In genomic region chr16:85978291-85978775, GRCh38 we compare ENCODE assay signal across 21 cellular contexts.
DNase-seq lines count a peak whose midpoint lies in the region; ATAC-seq and TF ChIP-seq lines count a peak whose summit lies in the region.
"Had no signal": no experiment of that assay in that cellular context is flagged by ENCODE, and none has a peak within 500 bp of the region (broad histone marks: within the 10 kb centered on the region; RNA-seq: fewer than 3 reads in every experiment).

No MANE protein-coding gene starts in this region.

- peaks cover 77% of the 10 kb centered on the region for H3K4me1 Mint-ChIP-seq in dendritic cell treated with granulocyte-macrophage colony-stimulating factor and Interleukin-4, amounts not matched to agents 40 ng/mL and 50 ng/mL, for 4 days (ENCODE audit: low read depth)
- H3K4me1 Mint-ChIP-seq in stimulated activated naive B cell treated with anti-CD40 and anti-IgM and Interleukin-4, amounts not matched to agents 10 μg/mL and 1 μg/mL and 100 μg/mL, for 72 hours = peaks cover 41 to 60% of the 10 kb centered on the region in 2 donors
- H3K4me1 Mint-ChIP-seq: activated T-helper 17 cell treated with anti-CD3 and anti-CD28 coated beads, Interleukin-2, amount 50 U/mL, for 72 hours had no signal

- H3K9me3 ChIP-seq in right atrium auricular region = no peaks in the 10 kb centered on the region
- H3K9me3 ChIP-seq: BE2C, HAP-1, SK-N-SH had no signal

- no peak overlapping the region for H3K27ac ChIP-seq in right atrium auricular region
- H3K27ac ChIP-seq: dorsolateral prefrontal cortex had no signal

- H3K27ac Mint-ChIP-seq in dendritic cell treated with granulocyte-macrophage colony-stimulating factor and Interleukin-4, amounts not matched to agents 40 ng/mL and 50 ng/mL, for 4 days = peak overlapping the region; percentile 86
- peak overlapping the region; percentile 54 for H3K27ac Mint-ChIP-seq in stimulated activated naive B cell treated with anti-CD40 and anti-IgM and Interleukin-4, amounts not matched to agents 10 μg/mL and 1 μg/mL and 100 μg/mL, for 72 hours
- H3K27ac Mint-ChIP-seq: activated naive CD4-positive, alpha-beta T cell treated with anti-CD3 and anti-CD28 coated beads, Interleukin-2, amount 50 U/mL, for 24 hours; activated T-helper 17 cell treated with anti-CD3 and anti-CD28 coated beads, Interleukin-2, amount 50 U/mL, for 72 hours had no signal

- H3K27me3 Mint-ChIP-seq in dendritic cell treated with granulocyte-macrophage colony-stimulating factor and Interleukin-4, amounts not matched to agents 40 ng/mL and 50 ng/mL, for 4 days = peaks cover 3% of the 10 kb centered on the region
- H3K27me3 Mint-ChIP-seq in stimulated activated naive B cell treated with anti-CD40 and anti-IgM and Interleukin-4, amounts not matched to agents 10 μg/mL and 1 μg/mL and 100 μg/mL, for 72 hours = no peaks in the 10 kb centered on the region
- H3K27me3 Mint-ChIP-seq: activated naive CD4-positive, alpha-beta T cell treated with anti-CD3 and anti-CD28 coated beads, Interleukin-2, amount 50 U/mL, for 24 hours had no signal

- H3K27me3 ChIP-seq in right atrium auricular region = no peaks in the 10 kb centered on the region

- TF ChIP-seq CTCF in right atrium auricular region (IDR thresholded peaks at IDR 0.05) = no peak

- no peaks in the 10 kb centered on the region for H3K9me3 Mint-ChIP-seq in dendritic cell treated with granulocyte-macrophage colony-stimulating factor and Interleukin-4, amounts not matched to agents 40 ng/mL and 50 ng/mL, for 4 days
- H3K9me3 Mint-ChIP-seq in stimulated activated naive B cell treated with anti-CD40 and anti-IgM and Interleukin-4, amounts not matched to agents 10 μg/mL and 1 μg/mL and 100 μg/mL, for 72 hours = no peaks in the 10 kb centered on the region
- H3K9me3 Mint-ChIP-seq: activated naive CD4-positive, alpha-beta T cell treated with anti-CD3 and anti-CD28 coated beads, Interleukin-2, amount 50 U/mL, for 24 hours; activated T-helper 17 cell treated with anti-CD3 and anti-CD28 coated beads, Interleukin-2, amount 50 U/mL, for 72 hours had no signal

- intact Hi-C loops in left cardiac atrium (cut with DNase I) = no loop called here
- intact Hi-C loops in dendritic cell treated with granulocyte-macrophage colony-stimulating factor and Interleukin-4, amounts not matched to agents 40 ng/mL and 50 ng/mL, for 4 days (cut with micrococcal nuclease) = loop anchor here (5.0 kb wide), 1 partner anchor 36 kb away; no protein-coding TSS in a partner anchor

- H3K36me3 Mint-ChIP-seq in dendritic cell treated with granulocyte-macrophage colony-stimulating factor and Interleukin-4, amounts not matched to agents 40 ng/mL and 50 ng/mL, for 4 days (ENCODE audit: low read depth) = no peaks in the 10 kb centered on the region
- H3K36me3 Mint-ChIP-seq in stimulated activated naive B cell treated with anti-CD40 and anti-IgM and Interleukin-4, amounts not matched to agents 10 μg/mL and 1 μg/mL and 100 μg/mL, for 72 hours = peaks cover 0 to 3% of the 10 kb centered on the region in 2 donors
- H3K36me3 Mint-ChIP-seq: activated naive CD4-positive, alpha-beta T cell treated with anti-CD3 and anti-CD28 coated beads, Interleukin-2, amount 50 U/mL, for 24 hours had no signal

- H3K4me3 ChIP-seq in right atrium auricular region = no peak overlapping the region
- H3K4me3 ChIP-seq: HAP-1, skin epidermis had no signal

- H3K4me3 Mint-ChIP-seq in dendritic cell treated with granulocyte-macrophage colony-stimulating factor and Interleukin-4, amounts not matched to agents 40 ng/mL and 50 ng/mL, for 4 days = peak overlapping the region; percentile 61
- H3K4me3 Mint-ChIP-seq in stimulated activated naive B cell treated with anti-CD40 and anti-IgM and Interleukin-4, amounts not matched to agents 10 μg/mL and 1 μg/mL and 100 μg/mL, for 72 hours = peak overlapping the region; percentile 15 to 58
- H3K4me3 Mint-ChIP-seq: activated naive CD4-positive, alpha-beta T cell treated with anti-CD3 and anti-CD28 coated beads, Interleukin-2, amount 50 U/mL, for 24 hours; activated T-helper 17 cell treated with anti-CD3 and anti-CD28 coated beads, Interleukin-2, amount 50 U/mL, for 72 hours had no signal

- no peaks in the 10 kb centered on the region for H3K4me1 ChIP-seq in right atrium auricular region
- H3K4me1 ChIP-seq: BE2C, HAP-1 had no signal

- peak; percentile 14 to 75 for ATAC-seq in left cardiac atrium
- ATAC-seq in stimulated activated naive B cell treated with anti-CD40 and anti-IgM and Interleukin-4, amounts not matched to agents 10 μg/mL and 1 μg/mL and 100 μg/mL, for 72 hours (replicated peaks) = no peak
- no peak for ATAC-seq in HG03135 (IDR thresholded peaks at IDR 0.05; ENCODE audit: unreplicated experiment)
- ATAC-seq: activated T-helper 17 cell treated with anti-CD3 and anti-CD28 coated beads, Interleukin-2, amount 50 U/mL, for 72 hours had no signal

- no peaks in the 10 kb centered on the region for H3K36me3 ChIP-seq in right atrium auricular region
- H3K36me3 ChIP-seq: BE2C, HAP-1 had no signal

- DNase-seq in left cardiac atrium = no peak
- DNase-seq in right atrium auricular region (ENCODE audit: low spot score) = no peak
- DNase-seq in NOMO-1 treated with DMSO at 0.1 percent for 48 hours (lab: John Stamatoyannopoulos, UW; ENCODE audit: unreplicated experiment) = peak; percentile 65
- no peak for DNase-seq in stimulated activated naive B cell treated with anti-CD40 and anti-IgM and Interleukin-4, amounts not matched to agents 10 μg/mL and 1 μg/mL and 100 μg/mL, for 72 hours
- no peak for DNase-seq in epidermal melanocyte (ENCODE audit: insufficient read length, low spot score)
- no peak for DNase-seq in NCI-H226
- DNase-seq: aorta; BE2C; Calu3; mesenchymal stem cell; NCI-H1436 treated with DMSO at 0.1 percent for 48 hours; NCI-H2107; NK-92 treated with Interleukin-12 subunit alpha and Interleukin-12 subunit beta, amount 100 ng/mL, for 24 hours; SK-N-SH had no signal

Comparison
In these comparisons a context has a peak if more than half of its experiments do, and no peak if none do; other contexts are left out.
1. ATAC-seq: peak in left cardiac atrium (2 of 2); none in stimulated activated naive B cell treated with anti-CD40 and anti-IgM and Interleukin-4, amounts not matched to agents 10 μg/mL and 1 μg/mL and 100 μg/mL, for 72 hours (0 of 2) and HG03135 (single experiment).